ENCODE assay signal across 18 cellular contexts in the genomic region with DNA sequence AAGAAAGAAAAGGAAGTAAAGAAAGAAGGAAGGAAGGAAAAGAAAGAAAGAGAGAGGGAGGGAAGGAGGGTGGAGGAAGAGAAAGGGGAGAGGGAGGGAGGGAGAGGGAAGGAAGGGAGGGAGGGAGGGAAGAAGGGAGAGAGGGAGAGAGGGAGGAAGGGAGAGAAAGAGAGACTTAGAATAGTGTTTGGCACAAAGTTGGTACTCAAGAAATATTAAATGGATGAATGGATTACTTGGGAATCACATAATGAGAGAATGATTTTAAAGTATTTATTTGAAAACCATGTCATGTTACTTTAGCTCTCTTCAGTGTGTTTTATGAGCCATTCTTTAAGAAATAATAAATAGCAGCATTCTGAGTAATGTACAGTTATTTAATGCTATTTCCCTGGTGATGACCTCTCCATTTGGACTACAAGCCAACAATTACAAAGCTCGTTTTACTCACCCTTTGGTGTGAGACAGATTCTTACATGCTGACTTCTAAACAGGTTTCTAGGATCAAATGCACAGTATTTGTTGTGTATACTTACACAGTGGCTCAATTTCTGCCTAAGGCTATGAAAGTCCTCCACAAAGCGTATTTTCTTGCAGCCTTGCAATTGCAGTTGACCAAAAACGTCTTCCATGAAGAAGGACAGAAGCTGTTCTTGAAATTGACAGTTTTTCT. TPM values are rescaled to one million over a fixed set of nuclear protein-coding genes. Genes with fewer than 3 reads are reported as not detected.
DNase-seq lines count a peak whose midpoint lies in the region; ATAC-seq, FAIRE-seq and TF ChIP-seq lines count a peak whose summit lies in the region.
"Had no signal": no experiment of that assay in that cellular context is flagged by ENCODE, and none has a peak within 500 bp of the region (broad histone marks: within the 10 kb centered on the region; RNA-seq: fewer than 3 reads in every experiment).

No MANE protein-coding gene starts in this region.

- peak; percentile 72 for DNase-seq in AG04449 (ENCODE audit: low read depth, low spot score)
- no peak for DNase-seq in H54 (ENCODE audit: insufficient read length, low spot score)
- DNase-seq in astrocyte of the hippocampus (ENCODE audit: low read depth, low spot score): peak; percentile 42
- peak; percentile 63 for DNase-seq in fibroblast of villous mesenchyme (ENCODE audit: low read depth)
- DNase-seq in progenitor cell of endocrine pancreas (ENCODE audit: low spot score, unreplicated experiment): no peak
- no peak for DNase-seq in mesenteric fat pad (ENCODE audit: low spot score)
- DNase-seq: activated CD4-positive, CD25-positive, alpha-beta regulatory T cell; activated CD8-positive, alpha-beta memory T cell treated with anti-CD3 and anti-CD28 coated beads, Interleukin-2, amount 50 U/mL, for 48 hours; dorsolateral prefrontal cortex; foreskin melanocyte; NCI-H82; transverse colon had no signal

- FAIRE-seq in H54 (lab: Jason Lieb, UNC): peak; percentile 72
- FAIRE-seq: D721Med, RCC 7860 had no signal

- peaks cover 3% of the 10 kb centered on the region for H3K4me1 Mint-ChIP-seq in progenitor cell of endocrine pancreas (ENCODE audit: low read depth)

- TF ChIP-seq CTCF in AG04449 (IDR thresholded peaks at IDR 0.05; ENCODE audit: insufficient read depth, low read length, missing control alignments): no peak
- no peak for TF ChIP-seq CTCF in fibroblast of villous mesenchyme (IDR thresholded peaks at IDR 0.05; ENCODE audit: insufficient read depth, low read depth, low read length)
- no peak for TF ChIP-seq CTCF in progenitor cell of endocrine pancreas (IDR thresholded peaks at IDR 0.05; ENCODE audit: unreplicated experiment)

- POLR2A ChIA-PET in AG04449 (lab: Yijun Ruan, JAX): interaction anchor here (0.6 kb wide), 1 partner anchor 584 kb away, joined by 3 read pairs; no protein-coding TSS in a partner anchor

- CTCF ChIA-PET in AG04449 (lab: Yijun Ruan, JAX): interaction anchor here (0.6 to 6.1 kb wide), 15 partner anchors 10 to 869 kb away, joined by 3 to 212 read pairs (median 4); no protein-coding TSS in a partner anchor

- H3K27me3 Mint-ChIP-seq in progenitor cell of endocrine pancreas: peaks cover 3% of the 10 kb centered on the region

- ATAC-seq in HG02588 (IDR thresholded peaks at IDR 0.05; ENCODE audit: unreplicated experiment): no peak
- ATAC-seq in GM18520 (IDR thresholded peaks at IDR 0.05; ENCODE audit: unreplicated experiment): no peak

- H3K4me3 ChIP-seq in AG04449 (ENCODE audit: low read depth, low read length): no peak overlapping the region
- no peak overlapping the region for H3K4me3 ChIP-seq in fibroblast of villous mesenchyme (ENCODE audit: low read depth, low read length)
- H3K4me3 ChIP-seq: dorsolateral prefrontal cortex, lung, transverse colon had no signal

- no peaks in the 10 kb centered on the region for H3K9me3 Mint-ChIP-seq in progenitor cell of endocrine pancreas (ENCODE audit: low read depth)

- H3K4me3 Mint-ChIP-seq in progenitor cell of endocrine pancreas (ENCODE audit: low read depth): no peak overlapping the region

- H3K27ac Mint-ChIP-seq in progenitor cell of endocrine pancreas: no peak overlapping the region

- no peaks in the 10 kb centered on the region for H3K36me3 Mint-ChIP-seq in progenitor cell of endocrine pancreas (ENCODE audit: insufficient read depth)

- TF ChIP-seq POLR2A in H54 (IDR thresholded peaks at IDR 0.05; ENCODE audit: low read depth, low read length): no peak

RNA-seq across cellular contexts. Expression of a gene that starts 0.9 kb away (rescaled TPM):
- not detected in 2 replicates for total RNA-seq in fibroblast of villous mesenchyme
- not detected in 2 replicates for total RNA-seq in progenitor cell of endocrine pancreas
- not detected for total RNA-seq in mesenteric fat pad
- total RNA-seq: lung, skeletal muscle tissue, transverse colon had no signal

RNA-seq across cellular contexts. Expression of a gene that starts 28.7 kb away (rescaled TPM):
- not detected in 2 replicates for total RNA-seq in fibroblast of villous mesenchyme
- not detected in 2 replicates for total RNA-seq in progenitor cell of endocrine pancreas
- not detected for total RNA-seq in mesenteric fat pad
- total RNA-seq: dorsolateral prefrontal cortex, lung, skeletal muscle tissue, transverse colon had no signal

Comparison
In these comparisons a context has a peak if more than half of its experiments do, and no peak if none do; other contexts are left out.
1. DNase-seq: peak in AG04449 (single experiment), astrocyte of the hippocampus (single experiment) and fibroblast of villous mesenchyme (single experiment); none in H54 (single experiment), progenitor cell of endocrine pancreas (single experiment) and mesenteric fat pad (single experiment).